ENCODE assay signal across 8 cellular contexts in genomic region chr9:385818-386398, GRCh38.
DNase-seq lines count a peak whose midpoint lies in the region; ATAC-seq, FAIRE-seq and TF ChIP-seq lines count a peak whose summit lies in the region.

No MANE protein-coding gene starts in this region.

- H3K4me1 ChIP-seq in PC-9 (replicated peaks; ENCODE audit: insufficient read depth), result no peaks in the 10 kb centered on the region
- H3K4me1 ChIP-seq in kidney (ENCODE audit: control insufficient read depth in 1 of 2, insufficient read depth in 1 of 2, low read depth in 1 of 2, low read length in 2 of 2), result no peaks in the 10 kb centered on the region
- H3K4me1 ChIP-seq in suprapubic skin, result peaks cover 4% of the 10 kb centered on the region

- H3K9me3 ChIP-seq in PC-9 (ENCODE audit: insufficient read depth, low read depth) (no peaks in the 10 kb centered on the region), kidney (ENCODE audit: control insufficient read depth in 1 of 2, low read length in 2 of 2) (no peaks in the 10 kb centered on the region), suprapubic skin (no peaks in the 10 kb centered on the region)

- H2AFZ ChIP-seq in PC-9, result no peak overlapping the region

- DNase-seq in ELF-1 (ENCODE audit: low read depth, low spot score) (peak; percentile 78), KBM-7 (peak; percentile 71), PC-9 (peak; percentile 47 to 52), caudate nucleus (lab: John Stamatoyannopoulos, UW) (peak in 37 of 61 donors; percentile 1 to 68 (median 14)), kidney (no peak), suprapubic skin (ENCODE audit: low spot score in 2 of 2) (no peak)

- H3K9ac ChIP-seq in kidney (ENCODE audit: low read length in 2 of 2), result no peak overlapping the region

- H3K27me3 ChIP-seq in PC-9 (ENCODE audit: insufficient read depth, low read depth) (no peaks in the 10 kb centered on the region), suprapubic skin (no peaks in the 10 kb centered on the region)

- intact Hi-C loops in PC-9 (cut with micrococcal nuclease; ENCODE audit: unreplicated experiment) (loop anchor here (1.0 to 10.0 kb wide), 6 partner anchors 86 to 619 kb away; partner anchors contain the start of gene KANK1), kidney (cut with DNase I) (no loop called here)

- no peaks in the 10 kb centered on the region for H3K79me2 ChIP-seq in PC-9 (ENCODE audit: low read depth)

- no peak overlapping the region for H3K27ac ChIP-seq in PC-9
- no peak overlapping the region for H3K27ac ChIP-seq in caudate nucleus (ENCODE audit: low read depth, low read length)
- H3K27ac ChIP-seq in kidney (ENCODE audit: low read depth in 2 of 2, low read length in 2 of 2), result no peak overlapping the region
- no peak overlapping the region for H3K27ac ChIP-seq in suprapubic skin

- FAIRE-seq in kidney (lab: Jason Lieb, UNC), result no peak

- 53% methylated on average over 9 of the region's 9 CpGs for WGBS in suprapubic skin

- ATAC-seq in GM19395 (IDR thresholded peaks at IDR 0.05; ENCODE audit: unreplicated experiment) (no peak), GM21528 (IDR thresholded peaks at IDR 0.05; ENCODE audit: low FRiP score, unreplicated experiment) (no peak)

- no peak for TF ChIP-seq EP300 in suprapubic skin (IDR thresholded peaks at IDR 0.05)

- H3K4me3 ChIP-seq in PC-9, result no peak overlapping the region
- H3K4me3 ChIP-seq in kidney (ENCODE audit: low read length in 2 of 2), result no peak overlapping the region
- no peak overlapping the region for H3K4me3 ChIP-seq in suprapubic skin

- CTCF ChIA-PET in PC-9 (lab: Charles Lee), result no interaction called here

- H3K36me3 ChIP-seq in PC-9 (ENCODE audit: low read depth) (no peaks in the 10 kb centered on the region), kidney (ENCODE audit: control insufficient read depth in 1 of 2, insufficient read depth in 2 of 2, low read length in 2 of 2) (peaks cover 0 to 3% of the 10 kb centered on the region in 2 donors), suprapubic skin (peaks cover 19% of the 10 kb centered on the region)

- H4K20me1 ChIP-seq in PC-9 (ENCODE audit: insufficient read depth), result no peaks in the 10 kb centered on the region

- no peak overlapping the region for H3K4me2 ChIP-seq in PC-9

- POLR2A ChIA-PET in PC-9 (lab: Charles Lee; ENCODE audit: unreplicated experiment), result no interaction called here

- H3K9me2 ChIP-seq in PC-9 (ENCODE audit: insufficient read depth), result no peaks in the 10 kb centered on the region

- TF ChIP-seq POLR2A in suprapubic skin (IDR thresholded peaks at IDR 0.05), result no peak

- no peaks in the 10 kb centered on the region for H3F3A ChIP-seq in PC-9 (ENCODE audit: insufficient read depth, low read depth)

- in situ Hi-C loops in KBM-7 (cut with MboI; ENCODE audit: low pct_unique_long_range_greater_than_20kb, low sequenced_read_pairs), result no loop called here

- no TSS peak for BruUV-seq in PC-9 (replicated peaks; lab: Mats Ljungman, UMichigan)

- TF ChIP-seq CTCF in PC-9 (conservative IDR thresholded peaks at IDR 0.05), result peak; percentile 93
- peak; percentile 74 for TF ChIP-seq CTCF in kidney (IDR thresholded peaks at IDR 0.05; ENCODE audit: borderline replicate concordance, extremely low read depth, insufficient read depth)
- peak; percentile 68 to 87 for TF ChIP-seq CTCF in suprapubic skin (IDR thresholded peaks at IDR 0.05)

Comparison
In these comparisons a context has a peak if more than half of its experiments do, and no peak if none do; other contexts are left out.
1. DNase-seq: peak in ELF-1 (single experiment), KBM-7 (single experiment), PC-9 (2 of 2) and caudate nucleus (37 of 61); none in kidney (single experiment) and suprapubic skin (0 of 2).
2. Peak in every context shown above with its lines, with median percentiles within 50 percentile points of each other: CTCF ChIP-seq.